11 cellular contexts compared by ENCODE assay signal in genomic region chr1:156667968-156668709, GRCh38. TPM values are rescaled to one million over a fixed set of nuclear protein-coding genes. Genes with fewer than 3 reads are reported as not detected.
A peak's percentile ranks its signal among the peaks of the same experiment; 100 is the strongest.
DNase-seq lines count a peak whose midpoint lies in the region; ATAC-seq, FAIRE-seq and TF ChIP-seq lines count a peak whose summit lies in the region.
"Had no signal": no experiment of that assay in that cellular context is flagged by ENCODE, and none has a peak within 500 bp of the region (broad histone marks: within the 10 kb centered on the region; RNA-seq: fewer than 3 reads in every experiment).

No MANE protein-coding gene starts in this region.

- DNase-seq in cardiac muscle cell (ENCODE audit: low read depth in 1 of 2, low spot score in 1 of 2) (no peak), ovary (peak in 1 of 5 donors; percentile 10), uterus (no peak), D341Med (ENCODE audit: low spot score) (no peak), dedifferentiated amniotic fluid mesenchymal stem cell (ENCODE audit: extremely low spot score) (no peak)
- DNase-seq: activated CD8-positive, alpha-beta memory T cell treated with anti-CD3 and anti-CD28 coated beads for 24 hours; DMS79 treated with DMSO at 0.1 percent for 48 hours had no signal

- peaks cover 80% of the 10 kb centered on the region for H3K4me1 ChIP-seq in cardiac muscle cell (ENCODE audit: low read depth)
- no peaks in the 10 kb centered on the region for H3K4me1 ChIP-seq in ovary (ENCODE audit: insufficient read depth)
- H3K4me1 ChIP-seq in uterus: peaks cover 9 to 31% of the 10 kb centered on the region in 2 donors

- H3K36me3 ChIP-seq in cardiac muscle cell (peaks cover 12% of the 10 kb centered on the region), ovary (no peaks in the 10 kb centered on the region), uterus (no peaks in the 10 kb centered on the region)

- no peak for ATAC-seq in HG03097 (IDR thresholded peaks at IDR 0.05; ENCODE audit: low FRiP score, unreplicated experiment)

- H3K27me3 ChIP-seq in cardiac muscle cell (no peaks in the 10 kb centered on the region), ovary (no peaks in the 10 kb centered on the region), uterus (no peaks in the 10 kb centered on the region)

- TF ChIP-seq EP300 in ovary (IDR thresholded peaks at IDR 0.05): no peak

- H3K9me3 ChIP-seq in cardiac muscle cell (ENCODE audit: low read depth) (no peaks in the 10 kb centered on the region), ovary (no peaks in the 10 kb centered on the region), uterus (no peaks in the 10 kb centered on the region)

- TF ChIP-seq CTCF in cardiac muscle cell (IDR thresholded peaks at IDR 0.05; ENCODE audit: low read depth, low read length) (no peak), ovary (IDR thresholded peaks at IDR 0.05) (no peak), uterus (IDR thresholded peaks at IDR 0.05) (no peak)

- FAIRE-seq in TTC549 (lab: Jason Lieb, UNC): peak; percentile 63
- FAIRE-seq: GM18507 had no signal

- 67 to 77% (median 72%) methylated on average over 6 to 9 of the region's 9 CpGs for WGBS in ovary, 3 donors

- TF ChIP-seq POLR2A in ovary (IDR thresholded peaks at IDR 0.05) (no peak), uterus (IDR thresholded peaks at IDR 0.05) (no peak)

- peak overlapping the region; percentile 100 for H3K27ac ChIP-seq in cardiac muscle cell
- H3K27ac ChIP-seq in ovary: peak overlapping the region; percentile 30 to 66
- H3K27ac ChIP-seq in uterus: peak overlapping the region; percentile 87 to 89

- H3K4me3 ChIP-seq in cardiac muscle cell: no peak overlapping the region
- H3K4me3 ChIP-seq in ovary: no peak overlapping the region
- no peak overlapping the region for H3K4me3 ChIP-seq in uterus

- intact Hi-C loops in ovary (cut with DNase I) (no loop called here), uterus (cut with DNase I; ENCODE audit: low total_unique reads) (no loop called here)

RNA-seq across cellular contexts. Expression of gene NES, which starts 9.1 kb away (rescaled TPM):
- total RNA-seq in cardiac muscle cell (302 and 391 TPM in 2 replicates), ovary (10 to 100 TPM in 3 of 7 donors, 1 to 10 TPM in 4; 3.5 to 32.9 (median 9.8) TPM), uterus (10 to 100 TPM in 3 of 4 donors, 1 to 10 TPM in 1; 9.7 to 70.9 (median 34.5) TPM)
- polyA plus RNA-seq in cardiac muscle cell (86.5 and 89.3 TPM in 2 replicates), ovary (10 to 100 TPM; 13.5 to 31.7 TPM)
- total RNA-seq: mononuclear cell had no signal

RNA-seq across cellular contexts. Expression of gene BCAN, which starts 26.2 kb away (rescaled TPM):
- total RNA-seq in cardiac muscle cell (0.86 and 1.2 TPM in 2 replicates), ovary (1 to 10 TPM in 2 of 7 donors, under 1 TPM in 2, not detected in 3; 0.20 to 2.2 (median 1.0) TPM), uterus (1 to 10 TPM in 3 of 4 donors, not detected in 1; 2.3 to 3.0 (median 2.8) TPM)
- polyA plus RNA-seq in cardiac muscle cell (0.23 and 0.39 TPM in 2 replicates), ovary (under 1 TPM; 0.11 to 0.43 TPM)
- total RNA-seq: mononuclear cell had no signal

RNA-seq across cellular contexts. Expression of gene CRABP2, which starts 37.2 kb away (rescaled TPM):
- total RNA-seq in cardiac muscle cell: 556 and 900 TPM in 2 replicates
- 824 and 1,249 TPM in 2 replicates for polyA plus RNA-seq in cardiac muscle cell
- 10 to 100 TPM in 3 of 7 donors, 1 to 10 TPM in 4; 1.8 to 31.5 (median 5.5) TPM for total RNA-seq in ovary
- polyA plus RNA-seq in ovary: 10 to 100 TPM in 1 of 2 donors, 1 to 10 TPM in 1; 1.4 to 22.9 TPM
- total RNA-seq in uterus: 10 to 100 TPM in 3 of 4 donors, not detected in 1; 11.0 to 71.5 (median 14.3) TPM

RNA-seq across cellular contexts. Expression of gene HAPLN2, which starts 48.9 kb away (rescaled TPM):
- 7.6 and 19.0 TPM in 2 replicates for total RNA-seq in cardiac muscle cell
- polyA plus RNA-seq in cardiac muscle cell: 8.5 and 15.7 TPM in 2 replicates
- 1 to 10 TPM in 5 of 7 donors, under 1 TPM in 2; 0.30 to 1.9 (median 1.2) TPM for total RNA-seq in ovary
- polyA plus RNA-seq in ovary: 1 to 10 TPM in 1 of 2 donors, not detected in 1; 1.1 TPM
- 1 to 10 TPM in 1 of 4 donors, under 1 TPM in 1, not detected in 2; 0.77 to 3.9 TPM for total RNA-seq in uterus

Comparison
In these comparisons a context has a peak if more than half of its experiments do, and no peak if none do; other contexts are left out.
1. H3K27ac ChIP-seq: peak in every context shown above with its lines; median percentile 100 in cardiac muscle cell; 88 in uterus; 48 in ovary.